Comparison of ENCODE assay signal across 1 cellular context in genomic region chr16:67299269-67299668, GRCh38.
TF ChIP-seq lines count a peak whose summit lies in the region.

No MANE protein-coding gene starts in this region.

TF ChIP-seq in SK-N-SH treated with all-trans-retinoic acid at 6 μM for 48 hours, 23 proteins besides CTCF, POLR2A, EP300 and RAD21 (continued from another document):
- TF ChIP-seq ZNF565 (CRISPR knock-in tag; conservative IDR thresholded peaks at IDR 0.05; ENCODE audit: low read depth) (no peak), ZFP30 (CRISPR knock-in tag; IDR thresholded peaks at IDR 0.05) (no peak), ZFP3 (CRISPR knock-in tag; IDR thresholded peaks at IDR 0.05) (no peak), CSRNP3 (CRISPR knock-in tag; IDR thresholded peaks at IDR 0.05) (no peak), ESRRG (CRISPR knock-in tag; IDR thresholded peaks at IDR 0.05) (no peak), OSR1 (CRISPR knock-in tag; IDR thresholded peaks at IDR 0.05) (no peak), CREB5 (CRISPR knock-in tag; IDR thresholded peaks at IDR 0.05; ENCODE audit: low read depth) (no peak), ISL1 (CRISPR knock-in tag; IDR thresholded peaks at IDR 0.05) (no peak), ZNF8 (CRISPR knock-in tag; IDR thresholded peaks at IDR 0.05) (no peak), TCF4 (CRISPR knock-in tag; IDR thresholded peaks at IDR 0.05; ENCODE audit: borderline replicate concordance) (no peak), PATZ1 (CRISPR knock-in tag; IDR thresholded peaks at IDR 0.05; ENCODE audit: borderline replicate concordance) (no peak), TSHZ2 (CRISPR knock-in tag; IDR thresholded peaks at IDR 0.05) (no peak), ZC3H10 (CRISPR knock-in tag; IDR thresholded peaks at IDR 0.05) (no peak)
